ENCODE assay signal across 23 cellular contexts in genomic region chr6:149634315-149634714, GRCh38.
"Had no signal": no experiment of that assay in that cellular context is flagged by ENCODE, and none has a peak within 500 bp of the region (broad histone marks: within the 10 kb centered on the region; RNA-seq: fewer than 3 reads in every experiment).

No MANE protein-coding gene starts in this region.

- H3K27me3 ChIP-seq: MG63, SJSA1 had no signal

- H3K4me3 ChIP-seq: MG63, SJSA1, SK-N-MC had no signal

- DNase-seq: Karpas-422; KG1; MG63; NCI-H1092 treated with DMSO at 0.1 percent for 48 hours; NCI-H1436; NCI-H187; NCI-H2029; NCI-H2081 treated with DMSO at 0.1 percent for 48 hours; NCI-H2171; NCI-H226; NCI-H446; NCI-H510A; NCI-H524 treated with DMSO at 0.1 percent for 48 hours; NCI-H69; NCI-H774; NK-92 treated with Interleukin-12 subunit alpha and Interleukin-12 subunit beta, amount 100 ng/mL, for 24 hours; OCI-M1; Right ventricle myocardium superior; RPMI8226; SIG-M5 had no signal

- FAIRE-seq: RCC 7860 had no signal

- H3K27ac ChIP-seq: SJSA1, SK-N-MC had no signal

- H3K9me3 ChIP-seq: MG63, SJSA1 had no signal

- H3K4me1 ChIP-seq: SJSA1 had no signal
